Comparison of ENCODE assay signal across 26 cellular contexts in the genomic region with DNA sequence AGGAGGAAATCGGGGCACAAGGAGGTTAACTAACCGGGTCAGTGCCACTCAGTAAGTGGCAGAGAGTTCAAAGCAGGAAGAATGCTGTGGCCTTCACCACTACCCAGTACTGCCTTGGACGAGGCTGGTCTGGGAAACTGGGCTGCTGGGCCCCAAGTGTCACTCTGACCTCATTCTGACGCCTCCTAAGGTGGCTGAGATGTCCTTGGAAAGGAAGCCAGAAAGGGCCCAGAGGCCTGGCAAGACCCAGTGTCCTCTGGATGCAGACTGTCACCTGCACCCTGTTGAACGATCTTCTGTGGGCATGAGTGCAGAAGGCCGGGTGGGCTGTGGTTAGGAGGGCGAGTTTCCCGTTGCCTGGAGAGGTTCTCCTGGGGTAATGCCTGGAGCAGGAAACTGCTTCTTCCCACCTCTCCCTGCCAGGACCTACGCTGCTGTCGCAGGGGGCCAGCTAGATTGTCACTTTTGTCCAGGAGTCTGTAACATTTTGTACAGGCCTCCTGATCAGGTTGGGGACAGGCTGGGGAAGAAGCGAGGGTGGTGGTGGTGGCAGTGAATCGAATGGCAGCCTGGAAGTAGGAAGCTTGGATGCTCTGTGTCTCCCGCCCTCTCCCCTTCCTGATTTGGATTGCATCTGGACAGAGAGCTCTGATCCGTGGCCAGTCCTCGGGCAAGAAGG.
"Had no signal": no experiment of that assay in that cellular context is flagged by ENCODE, and none has a peak within 500 bp of the region (broad histone marks: within the 10 kb centered on the region; RNA-seq: fewer than 3 reads in every experiment).

No MANE protein-coding gene starts in this region.

- H3K4me3 ChIP-seq: cardiac muscle cell, colonic mucosa, gastrocnemius medialis, smooth muscle cell, tibial artery, upper lobe of right lung had no signal

- H3K27me3 Mint-ChIP-seq: stimulated activated naive CD8-positive, alpha-beta T cell treated with anti-CD3 and anti-CD28 coated beads, Interleukin-15, amount 100 ng/mL, for 72 hours had no signal

- H3K4me3 Mint-ChIP-seq: activated CD4-positive, alpha-beta memory T cell treated with anti-CD3 and anti-CD28 coated beads, Interleukin-2, amount 10 ng/mL, durations not matched to agents 7 days and 5 days; activated CD4-positive, alpha-beta T cell treated with anti-CD3 and anti-CD28 coated beads, Interleukin-2, amount 10 ng/mL, durations not matched to agents 7 days and 5 days; activated T-cell treated with anti-CD3 and anti-CD28 coated beads, Interleukin-2, amount 50 U/mL, for 4 hours; activated T-helper 17 cell treated with anti-CD3 and anti-CD28 coated beads, Interleukin-2, amount 50 U/mL, for 72 hours; effector memory CD8-positive, alpha-beta T cell; naive thymus-derived CD4-positive, alpha-beta T cell; neural crest cell; stimulated activated memory B cell treated with anti-CD40 and anti-IgM and Interleukin-4, amounts not matched to agents 10 μg/mL and 1 μg/mL and 100 μg/mL, for 72 hours; stimulated activated naive CD8-positive, alpha-beta T cell treated with anti-CD3 and anti-CD28 coated beads, Interleukin-15, amount 100 ng/mL, for 72 hours; T-helper 17 cell had no signal

- H3K4me2 ChIP-seq: smooth muscle cell had no signal

- H3K9me3 ChIP-seq: colonic mucosa, gastrocnemius medialis, tibial artery, upper lobe of right lung had no signal

- H3K9me3 Mint-ChIP-seq: activated CD4-positive, alpha-beta memory T cell treated with anti-CD3 and anti-CD28 coated beads, Interleukin-2, amount 10 ng/mL, durations not matched to agents 7 days and 5 days; activated CD4-positive, alpha-beta T cell treated with anti-CD3 and anti-CD28 coated beads, Interleukin-2, amount 10 ng/mL, durations not matched to agents 7 days and 5 days; activated T-cell treated with anti-CD3 and anti-CD28 coated beads, Interleukin-2, amount 50 U/mL, for 4 hours; activated T-helper 17 cell treated with anti-CD3 and anti-CD28 coated beads, Interleukin-2, amount 50 U/mL, for 72 hours; effector memory CD8-positive, alpha-beta T cell; neural crest cell had no signal

- H3K27ac Mint-ChIP-seq: activated CD4-positive, alpha-beta memory T cell treated with anti-CD3 and anti-CD28 coated beads, Interleukin-2, amount 10 ng/mL, durations not matched to agents 7 days and 5 days; activated CD4-positive, alpha-beta T cell treated with anti-CD3 and anti-CD28 coated beads, Interleukin-2, amount 10 ng/mL, durations not matched to agents 7 days and 5 days; activated T-helper 17 cell treated with anti-CD3 and anti-CD28 coated beads, Interleukin-2, amount 50 U/mL, for 72 hours; effector memory CD8-positive, alpha-beta T cell; naive thymus-derived CD4-positive, alpha-beta T cell; stimulated activated memory B cell treated with anti-CD40 and anti-IgM and Interleukin-4, amounts not matched to agents 10 μg/mL and 1 μg/mL and 100 μg/mL, for 72 hours; stimulated activated naive CD8-positive, alpha-beta T cell treated with anti-CD3 and anti-CD28 coated beads, Interleukin-15, amount 100 ng/mL, for 72 hours; T-helper 17 cell had no signal

- H3K36me3 Mint-ChIP-seq: naive thymus-derived CD4-positive, alpha-beta T cell; stimulated activated memory B cell treated with anti-CD40 and anti-IgM and Interleukin-4, amounts not matched to agents 10 μg/mL and 1 μg/mL and 100 μg/mL, for 72 hours had no signal

- H3K4me1 ChIP-seq: colonic mucosa, gastrocnemius medialis had no signal

- H3K36me3 ChIP-seq: cardiac muscle cell, colonic mucosa, gastrocnemius medialis, tibial artery, upper lobe of right lung had no signal

- ATAC-seq: activated T-cell treated with anti-CD3 and anti-CD28 coated beads, Interleukin-2, amount 50 U/mL, for 4 hours; activated T-helper 17 cell treated with anti-CD3 and anti-CD28 coated beads, Interleukin-2, amount 50 U/mL, for 72 hours; effector memory CD8-positive, alpha-beta T cell; naive thymus-derived CD4-positive, alpha-beta T cell; SK-N-SH treated with all-trans-retinoic acid at 6 μM for 48 hours; stimulated activated memory B cell treated with anti-CD40 and anti-IgM and Interleukin-4, amounts not matched to agents 10 μg/mL and 1 μg/mL and 100 μg/mL, for 72 hours; stimulated activated naive CD8-positive, alpha-beta T cell treated with anti-CD3 and anti-CD28 coated beads, Interleukin-15, amount 100 ng/mL, for 72 hours; T-helper 17 cell; upper lobe of right lung had no signal

- H3K27ac ChIP-seq: cardiac muscle cell, colonic mucosa, gastrocnemius medialis, tibial artery, upper lobe of right lung had no signal

- H3K27me3 ChIP-seq: colonic mucosa, gastrocnemius medialis, upper lobe of right lung had no signal

- DNase-seq: activated CD4-positive, alpha-beta memory T cell treated with anti-CD3 and anti-CD28 coated beads, Interleukin-2, amount 10 ng/mL, durations not matched to agents 7 days and 5 days; activated CD4-positive, alpha-beta T cell treated with anti-CD3 and anti-CD28 coated beads for 1 hour; activated CD4-positive, alpha-beta T cell treated with anti-CD3 and anti-CD28 coated beads, Interleukin-2, amount 10 ng/mL, durations not matched to agents 7 days and 5 days; activated gamma-delta T cell treated with Interleukin-2 at 50 U/mL for 16 hours; activated naive CD4-positive, alpha-beta T cell treated with anti-CD3 and anti-CD28 coated beads, Interleukin-2, amount 50 U/mL, for 16 hours; activated T-cell treated with anti-CD3 and anti-CD28 coated beads, Interleukin-2, amount 50 U/mL, for 4 hours; colonic mucosa; effector memory CD8-positive, alpha-beta T cell; erythroblast; gastrocnemius medialis; glutamatergic neuron; naive thymus-derived CD4-positive, alpha-beta T cell; stimulated activated CD4-positive, alpha-beta T cell treated with anti-CD3 and anti-CD28 coated beads, Interleukin-1b, Interleukin-23, amount 100 ng/mL, for 48 hours; stimulated activated CD4-positive, alpha-beta T cell treated with anti-CD3 and anti-CD28 coated beads, Interleukin-4, amount 100 ng/mL, for 4 hours; stimulated activated CD8-positive, alpha-beta memory T cell treated with anti-CD3 and anti-CD28 coated beads, Interleukin-4, amount 100 ng/mL, for 48 hours; stimulated activated naive CD8-positive, alpha-beta T cell treated with anti-CD3 and anti-CD28 coated beads, Interleukin-15, amount 100 ng/mL, for 72 hours; T-helper 17 cell; T1000; tibial artery; upper lobe of right lung had no signal
